In the genomic region with DNA sequence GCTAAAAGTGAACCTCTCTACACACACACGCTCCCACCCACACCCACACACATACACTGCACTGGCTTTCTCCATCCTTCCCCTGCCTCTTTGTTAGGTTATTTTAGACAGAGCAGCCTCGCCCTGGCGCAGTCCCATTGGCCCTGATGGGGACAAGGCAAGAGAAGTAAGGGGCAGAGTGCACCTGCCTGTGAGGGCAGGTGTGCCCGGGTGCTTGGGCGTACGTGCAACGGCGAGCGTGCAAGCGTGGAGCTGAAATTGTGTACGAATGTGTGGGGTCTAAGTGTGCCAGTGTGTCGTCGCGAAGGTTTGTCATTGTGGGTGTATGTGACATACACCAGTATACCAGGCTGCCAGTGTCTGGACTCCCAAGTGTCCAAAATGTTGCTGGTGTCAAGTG, we compare ENCODE assay signal across 8 cellular contexts.
DNase-seq lines count a peak whose midpoint lies in the region; ATAC-seq and TF ChIP-seq lines count a peak whose summit lies in the region.

No MANE protein-coding gene starts in this region.

- peaks cover 3% of the 10 kb centered on the region; the same call in 1 of the 2 replicates for H3K4me1 ChIP-seq in iPS DF 6.9 (ENCODE audit: control insufficient read depth, insufficient read depth, low read length)
- no peaks in the 10 kb centered on the region for H3K4me1 ChIP-seq in MM.1S (ENCODE audit: low read length)

- H3K27me3 ChIP-seq in iPS DF 6.9 (ENCODE audit: control insufficient read depth, insufficient read depth, low read length) = peaks cover 18% of the 10 kb centered on the region
- H3K27me3 ChIP-seq in MM.1S (replicated peaks; ENCODE audit: insufficient read depth, low read length) = no peaks in the 10 kb centered on the region

- WGBS in iPS DF 6.9 (ENCODE audit: insufficient coverage, insufficient read length) = no CpG with 5 or more reads among the region's 14 CpGs

- peak; percentile 74 for DNase-seq in DMS53 (lab: John Stamatoyannopoulos, UW)
- DNase-seq in DMS53 treated with DMSO at 0.1 percent for 48 hours (lab: John Stamatoyannopoulos, UW; ENCODE audit: unreplicated experiment) = no peak
- DNase-seq in iPS DF 6.9 (ENCODE audit: low read depth, low spot score) = no peak
- DNase-seq in MM.1S = no peak
- no peak for DNase-seq in NCI-H524 treated with DMSO at 0.1 percent for 48 hours (lab: John Stamatoyannopoulos, UW)

- no peaks in the 10 kb centered on the region for H3K9me2 ChIP-seq in MM.1S (replicated peaks; ENCODE audit: insufficient read depth, low read length)

- H2AFZ ChIP-seq in MM.1S (ENCODE audit: low read length) = no peak overlapping the region

- H3K79me2 ChIP-seq in MM.1S (ENCODE audit: low read length) = no peaks in the 10 kb centered on the region

- no peaks in the 10 kb centered on the region for H3F3A ChIP-seq in MM.1S (ENCODE audit: insufficient read depth, low read length)

- no peak for TF ChIP-seq CTCF in MM.1S (IDR thresholded peaks at IDR 0.05; ENCODE audit: low read length)

- peak overlapping the region; percentile 51; the same call in 1 of the 2 replicates for H3K4me3 ChIP-seq in iPS DF 6.9 (ENCODE audit: low read length)
- peak overlapping the region; percentile 44 to 61 (median 50) for H3K4me3 ChIP-seq in skin epidermis
- no peak overlapping the region for H3K4me3 ChIP-seq in MM.1S (ENCODE audit: low read length)

- peak; percentile 1; the same call in 1 of the 3 replicates for ATAC-seq in SK-N-SH treated with all-trans-retinoic acid at 6 μM for 48 hours
- no peak for ATAC-seq in HG03457 (IDR thresholded peaks at IDR 0.05; ENCODE audit: unreplicated experiment)

- H3K36me3 ChIP-seq in iPS DF 6.9 (ENCODE audit: control insufficient read depth, insufficient read depth, low read length) (no peaks in the 10 kb centered on the region), MM.1S (replicated peaks; ENCODE audit: insufficient read depth, low read length) (no peaks in the 10 kb centered on the region)

- H3K9me3 ChIP-seq in iPS DF 6.9 (ENCODE audit: control insufficient read depth, insufficient read depth, low read length) (no peaks in the 10 kb centered on the region), MM.1S (replicated peaks; ENCODE audit: insufficient read depth, low read length) (no peaks in the 10 kb centered on the region)

- no peak overlapping the region for H3K4me2 ChIP-seq in MM.1S (ENCODE audit: low read depth, low read length)

- H3K27ac ChIP-seq in iPS DF 6.9 (ENCODE audit: low read length) (no peak overlapping the region), skin epidermis (peak overlapping the region in 19 of 21 experiments; percentile 31 to 91 (median 79)), MM.1S (ENCODE audit: low read length) (no peak overlapping the region)

- no peaks in the 10 kb centered on the region for H4K20me1 ChIP-seq in MM.1S (ENCODE audit: insufficient read depth, low read length)

- no peak overlapping the region for H3K9ac ChIP-seq in MM.1S (ENCODE audit: low read length)

TF ChIP-seq in SK-N-SH treated with all-trans-retinoic acid at 6 μM for 48 hours, 23 proteins besides CTCF, POLR2A, EP300 and RAD21 (continues in another document):
- TF ChIP-seq TSHZ2 (CRISPR knock-in tag; IDR thresholded peaks at IDR 0.05) = no peak
- TF ChIP-seq ZNF70 (CRISPR knock-in tag; IDR thresholded peaks at IDR 0.05) = no peak
- TF ChIP-seq ARNTL (CRISPR knock-in tag; IDR thresholded peaks at IDR 0.05; ENCODE audit: borderline replicate concordance, low read depth) = no peak
- TF ChIP-seq GLIS3 (CRISPR knock-in tag; IDR thresholded peaks at IDR 0.05) = no peak
- TF ChIP-seq POU6F1 (CRISPR knock-in tag; IDR thresholded peaks at IDR 0.05; ENCODE audit: borderline replicate concordance, low read depth) = no peak
- no peak for TF ChIP-seq ZFP30 (CRISPR knock-in tag; IDR thresholded peaks at IDR 0.05)
- TF ChIP-seq PATZ1 (CRISPR knock-in tag; IDR thresholded peaks at IDR 0.05; ENCODE audit: borderline replicate concordance) = no peak
- TF ChIP-seq, protein P1, sequence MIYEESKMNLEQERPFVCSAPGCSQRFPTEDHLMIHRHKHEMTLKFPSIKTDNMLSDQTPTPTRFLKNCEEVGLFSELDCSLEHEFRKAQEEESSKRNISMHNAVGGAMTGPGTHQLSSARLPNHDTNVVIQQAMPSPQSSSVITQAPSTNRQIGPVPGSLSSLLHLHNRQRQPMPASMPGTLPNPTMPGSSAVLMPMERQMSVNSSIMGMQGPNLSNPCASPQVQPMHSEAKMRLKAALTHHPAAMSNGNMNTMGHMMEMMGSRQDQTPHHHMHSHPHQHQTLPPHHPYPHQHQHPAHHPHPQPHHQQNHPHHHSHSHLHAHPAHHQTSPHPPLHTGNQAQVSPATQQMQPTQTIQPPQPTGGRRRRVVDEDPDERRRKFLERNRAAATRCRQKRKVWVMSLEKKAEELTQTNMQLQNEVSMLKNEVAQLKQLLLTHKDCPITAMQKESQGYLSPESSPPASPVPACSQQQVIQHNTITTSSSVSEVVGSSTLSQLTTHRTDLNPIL (CRISPR knock-in tag; IDR thresholded peaks at IDR 0.05; ENCODE audit: low read depth) = no peak
- TF ChIP-seq BACH2 (CRISPR knock-in tag; IDR thresholded peaks at IDR 0.05; ENCODE audit: borderline replicate concordance) = no peak
- no peak for TF ChIP-seq PPARA (CRISPR knock-in tag; IDR thresholded peaks at IDR 0.05; ENCODE audit: borderline replicate concordance)
- TF ChIP-seq TOX (CRISPR knock-in tag; IDR thresholded peaks at IDR 0.05; ENCODE audit: borderline replicate concordance) = no peak
- TF ChIP-seq ZNF8 (CRISPR knock-in tag; IDR thresholded peaks at IDR 0.05) = no peak
- TF ChIP-seq TCF4 (CRISPR knock-in tag; IDR thresholded peaks at IDR 0.05; ENCODE audit: borderline replicate concordance) = no peak
- no peak for TF ChIP-seq SNAI2 (CRISPR knock-in tag; IDR thresholded peaks at IDR 0.05)
- no peak for TF ChIP-seq CSRNP3 (CRISPR knock-in tag; IDR thresholded peaks at IDR 0.05)
- TF ChIP-seq ZFP3 (CRISPR knock-in tag; IDR thresholded peaks at IDR 0.05) = no peak

Comparison
In these comparisons a context has a peak if more than half of its experiments do, and no peak if none do; other contexts are left out.
1. H3K27ac ChIP-seq: peak in skin epidermis (19 of 21); none in iPS DF 6.9 (single experiment) and MM.1S (single experiment).